ENCODE assay signal across 9 cellular contexts in the genomic region with DNA sequence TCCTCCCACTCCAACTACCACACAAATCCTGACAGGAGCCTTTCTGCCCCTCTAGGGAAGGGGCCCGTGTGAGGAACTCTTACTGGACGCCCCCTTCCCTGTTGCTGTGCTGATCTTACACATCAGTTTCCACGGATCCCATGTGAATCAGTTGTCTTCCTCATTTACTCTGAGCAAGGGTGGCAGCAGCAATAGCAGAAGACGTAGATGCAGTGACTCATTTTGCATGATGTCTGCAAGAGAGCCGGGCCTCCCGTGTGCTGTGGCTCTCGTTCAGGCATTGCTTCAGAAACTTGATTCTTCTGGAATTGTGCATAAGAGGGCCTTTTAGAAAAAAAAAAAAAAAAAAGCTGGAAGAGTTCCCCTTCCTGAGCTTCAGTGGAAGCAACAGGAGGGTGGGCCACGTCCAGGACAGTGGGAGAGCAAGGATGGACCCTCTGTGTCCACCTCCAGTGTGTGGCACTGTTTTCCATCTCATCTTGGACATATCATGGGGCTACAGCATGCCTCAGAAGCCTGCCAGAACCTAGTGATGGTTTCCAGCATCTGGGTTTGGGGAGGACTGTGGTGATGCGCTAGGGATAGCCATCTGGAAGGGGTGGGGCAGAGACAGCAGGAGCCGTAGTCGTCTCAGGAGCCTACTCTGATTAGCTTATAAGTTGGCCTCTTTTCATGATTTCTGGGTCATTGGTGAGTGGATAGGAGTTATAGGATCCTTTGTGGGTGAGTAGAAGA.
DNase-seq lines count a peak whose midpoint lies in the region; ATAC-seq lines count a peak whose summit lies in the region.
"Had no signal": no experiment of that assay in that cellular context is flagged by ENCODE, and none has a peak within 500 bp of the region (broad histone marks: within the 10 kb centered on the region; RNA-seq: fewer than 3 reads in every experiment).

No MANE protein-coding gene starts in this region.

- peak overlapping the region in 3 of 10 donors; percentile 27 to 66 (median 52) for H3K27ac Mint-ChIP-seq in naive thymus-derived CD8-positive, alpha-beta T cell
- H3K27ac Mint-ChIP-seq: endodermal cell had no signal

- H3K4me1 Mint-ChIP-seq in naive thymus-derived CD8-positive, alpha-beta T cell = peaks cover 39 to 77% (median 56%) of the 10 kb centered on the region in 4 donors

- peaks cover 0 to 8% (median 0%) of the 10 kb centered on the region in 3 donors for H3K36me3 Mint-ChIP-seq in naive thymus-derived CD8-positive, alpha-beta T cell

- peak; percentile 84 for DNase-seq in HT1080 (ENCODE audit: low read depth)
- peak; percentile 87 for DNase-seq in amniotic stem cell (lab: John Stamatoyannopoulos, UW)
- DNase-seq in iris pigment epithelial cell (ENCODE audit: low read depth) = peak; percentile 97
- DNase-seq in stromal cell of bone marrow (ENCODE audit: low read depth) = peak; percentile 91
- no peak for DNase-seq in effector CD4-positive, alpha-beta T cell
- DNase-seq in naive thymus-derived CD8-positive, alpha-beta T cell = no peak
- no peak for DNase-seq in SHP77 treated with DMSO at 0.1 percent for 48 hours (lab: John Stamatoyannopoulos, UW)
- DNase-seq: endodermal cell had no signal

- H3K4me3 Mint-ChIP-seq in naive thymus-derived CD8-positive, alpha-beta T cell = no peak overlapping the region
- H3K4me3 Mint-ChIP-seq: endodermal cell had no signal

- POLR2A ChIA-PET in naive thymus-derived CD8-positive, alpha-beta T cell (lab: Charles Lee) = no interaction called here

- H3K9me3 Mint-ChIP-seq in naive thymus-derived CD8-positive, alpha-beta T cell = no peaks in the 10 kb centered on the region
- H3K9me3 Mint-ChIP-seq: endodermal cell had no signal

- no peak for ATAC-seq in GM21825 (IDR thresholded peaks at IDR 0.05; ENCODE audit: unreplicated experiment)
- no peak for ATAC-seq in naive thymus-derived CD8-positive, alpha-beta T cell

- H3K27me3 Mint-ChIP-seq in naive thymus-derived CD8-positive, alpha-beta T cell = no peaks in the 10 kb centered on the region

Comparison
In these comparisons a context has a peak if more than half of its experiments do, and no peak if none do; other contexts are left out.
1. DNase-seq: peak in HT1080 (single experiment), amniotic stem cell (single experiment), iris pigment epithelial cell (single experiment) and stromal cell of bone marrow (single experiment); none in effector CD4-positive, alpha-beta T cell (single experiment), naive thymus-derived CD8-positive, alpha-beta T cell (0 of 10) and SHP77 treated with DMSO at 0.1 percent for 48 hours (single experiment).